Comparison of ENCODE assay signal across 9 cellular contexts in the genomic region with DNA sequence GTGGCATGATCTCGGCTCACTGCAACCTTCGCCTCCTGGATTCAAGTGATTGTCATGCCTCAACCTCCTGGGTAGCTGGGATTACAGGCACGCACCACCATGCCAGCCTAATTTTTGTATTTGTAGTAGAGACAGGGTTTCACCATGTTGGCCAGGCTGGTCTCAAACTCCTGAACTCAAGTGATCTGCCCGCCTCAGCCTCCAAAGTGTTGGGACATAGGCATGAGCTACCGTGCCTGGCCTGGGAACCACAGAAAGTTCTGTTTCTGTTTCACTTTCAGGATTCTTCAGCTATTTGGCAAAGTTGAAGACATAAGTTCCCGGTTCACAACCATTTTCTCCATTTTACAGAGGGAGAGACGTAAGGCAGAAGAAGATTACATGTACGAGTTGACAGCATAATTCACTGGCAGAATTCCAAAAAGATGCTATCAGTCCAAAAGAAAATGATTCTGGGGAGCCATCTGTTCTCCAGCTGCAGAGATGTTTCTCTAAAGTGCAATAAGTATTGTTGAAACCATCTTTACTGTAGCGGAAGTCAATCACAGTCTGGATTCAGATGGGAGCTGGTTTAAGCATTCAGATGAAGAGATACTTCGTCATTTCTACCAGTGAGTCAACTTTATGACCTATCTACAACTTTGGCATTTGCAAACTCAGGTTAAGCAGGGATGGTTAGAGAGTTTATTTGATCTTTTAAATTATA. TPM values are rescaled to one million over a fixed set of nuclear protein-coding genes. Genes with fewer than 3 reads are reported as not detected.
DNase-seq lines count a peak whose midpoint lies in the region; ATAC-seq and TF ChIP-seq lines count a peak whose summit lies in the region.
"Had no signal": no experiment of that assay in that cellular context is flagged by ENCODE, and none has a peak within 500 bp of the region (broad histone marks: within the 10 kb centered on the region; RNA-seq: fewer than 3 reads in every experiment).

No MANE protein-coding gene starts in this region.

- ATAC-seq in GM18870 (IDR thresholded peaks at IDR 0.05; ENCODE audit: unreplicated experiment): no peak

- H3K9me3 ChIP-seq in effector memory CD4-positive, alpha-beta T cell (ENCODE audit: control insufficient read depth, low read length): no peaks in the 10 kb centered on the region
- H3K9me3 ChIP-seq in HAP-1 (no peaks in the 10 kb centered on the region), thyroid gland (no peaks in the 10 kb centered on the region)
- H3K9me3 ChIP-seq: heart right ventricle had no signal

- peaks cover 6% of the 10 kb centered on the region for H3K4me1 ChIP-seq in effector memory CD4-positive, alpha-beta T cell (ENCODE audit: control insufficient read depth, insufficient read depth, low read length, poor library complexity, severe bottlenecking)
- H3K4me1 ChIP-seq in HAP-1 (no peaks in the 10 kb centered on the region), thyroid gland (no peaks in the 10 kb centered on the region)

- TF ChIP-seq POLR2A in thyroid gland (IDR thresholded peaks at IDR 0.05): no peak

- H3K4me3 ChIP-seq in GM12865 (ENCODE audit: low read depth, low read length) (no peak overlapping the region), HAP-1 (no peak overlapping the region), thyroid gland (replicated peaks in 1 of 3) (no peak overlapping the region)
- H3K4me3 ChIP-seq in effector memory CD4-positive, alpha-beta T cell (ENCODE audit: insufficient read depth, low read depth, low read length, poor library complexity, severe bottlenecking): peak overlapping the region; percentile 23

- H3K27me3 ChIP-seq in effector memory CD4-positive, alpha-beta T cell (replicated peaks; ENCODE audit: control insufficient read depth, insufficient read depth, low read length, poor library complexity, severe bottlenecking): no peaks in the 10 kb centered on the region
- H3K27me3 ChIP-seq in HAP-1 (ENCODE audit: low read depth): no peaks in the 10 kb centered on the region
- no peaks in the 10 kb centered on the region for H3K27me3 ChIP-seq in thyroid gland
- H3K27me3 ChIP-seq: heart right ventricle had no signal

- DNase-seq in GM12865 (ENCODE audit: low read depth): peak; percentile 78
- peak; percentile 72 for DNase-seq in NOMO-1 treated with dmso at 0.1 percent for 144 hours (lab: John Stamatoyannopoulos, UW; ENCODE audit: unreplicated experiment)
- no peak for DNase-seq in effector memory CD4-positive, alpha-beta T cell
- peak; percentile 35 to 43 for DNase-seq in stimulated activated CD4-positive, alpha-beta T cell treated with anti-CD3 and anti-CD28 coated beads, Interleukin-2, amount 100 ng/mL, for 24 hours
- DNase-seq in HAP-1 (ENCODE audit: low spot score in 2 of 2): no peak
- DNase-seq in HuH-7 (ENCODE audit: low spot score): no peak
- no peak for DNase-seq in thyroid gland

- WGBS in thyroid gland, 2 donors: 79 to 83% methylated on average over 10 of the region's 10 CpGs

- in situ Hi-C loops in HAP-1 (cut with MboI; ENCODE audit: low sequenced_read_pairs): no loop called here

- no peaks in the 10 kb centered on the region for H3K36me3 ChIP-seq in effector memory CD4-positive, alpha-beta T cell (ENCODE audit: control insufficient read depth, insufficient read depth, low read length)
- H3K36me3 ChIP-seq in HAP-1 (replicated peaks): no peaks in the 10 kb centered on the region
- H3K36me3 ChIP-seq in thyroid gland: no peaks in the 10 kb centered on the region
- H3K36me3 ChIP-seq: heart right ventricle had no signal

- no peak for TF ChIP-seq CTCF in GM12865 (IDR thresholded peaks at IDR 0.05; ENCODE audit: insufficient read depth, low read depth, low read length, missing control alignments)
- TF ChIP-seq CTCF in thyroid gland (IDR thresholded peaks at IDR 0.05): no peak

- no peak overlapping the region for H3K27ac ChIP-seq in effector memory CD4-positive, alpha-beta T cell (ENCODE audit: insufficient read depth, low read length, poor library complexity, severe bottlenecking)
- no peak overlapping the region for H3K27ac ChIP-seq in thyroid gland

- intact Hi-C loops in thyroid gland (cut with DNase I): no loop called here

RNA-seq across cellular contexts. Expression of gene RNF34, which starts 8.1 kb away (rescaled TPM):
- 10 to 100 TPM; 38.7 to 64.0 (median 55.4) TPM for total RNA-seq in thyroid gland

RNA-seq across cellular contexts. Expression of gene ANAPC5, which starts 39.6 kb away (rescaled TPM):
- total RNA-seq in thyroid gland: 100 to 1,000 TPM; 114 to 161 (median 135) TPM

Comparison
In these comparisons a context has a peak if more than half of its experiments do, and no peak if none do; other contexts are left out.
1. DNase-seq: peak in GM12865 (single experiment), NOMO-1 treated with dmso at 0.1 percent for 144 hours (single experiment) and stimulated activated CD4-positive, alpha-beta T cell treated with anti-CD3 and anti-CD28 coated beads, Interleukin-2, amount 100 ng/mL, for 24 hours (2 of 2); none in effector memory CD4-positive, alpha-beta T cell (0 of 3), HAP-1 (0 of 2), HuH-7 (single experiment) and thyroid gland (0 of 2).